ENCODE assay signal across 17 cellular contexts in the genomic region with DNA sequence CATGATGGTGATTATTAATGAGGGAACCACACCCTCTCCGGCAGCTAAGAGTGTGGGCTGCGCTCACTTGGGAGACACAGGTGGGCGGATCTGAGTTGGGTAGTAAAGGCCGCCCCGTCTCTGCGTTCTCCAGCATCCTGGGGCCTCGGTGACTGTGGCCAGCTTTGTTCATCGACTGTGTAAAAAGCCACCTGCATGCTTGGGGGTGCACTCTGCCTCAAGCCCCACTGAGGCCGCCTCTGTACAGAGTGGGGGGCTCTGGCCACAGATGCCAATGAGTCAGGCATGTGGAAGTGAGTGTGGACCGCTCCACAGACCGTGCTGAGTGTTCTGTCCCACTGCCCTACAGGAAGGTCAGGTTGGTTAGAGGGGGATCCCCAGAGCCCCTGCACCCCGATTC.
DNase-seq lines count a peak whose midpoint lies in the region; ATAC-seq and TF ChIP-seq lines count a peak whose summit lies in the region.
"Had no signal": no experiment of that assay in that cellular context is flagged by ENCODE, and none has a peak within 500 bp of the region (broad histone marks: within the 10 kb centered on the region; RNA-seq: fewer than 3 reads in every experiment).

No MANE protein-coding gene starts in this region.

- H3K14ac ChIP-seq in H9 (ENCODE audit: insufficient read depth, low read length) = peak overlapping the region; percentile 47; the same call in 1 of the 2 replicates

- no peak overlapping the region for H3T11ph ChIP-seq in H9 (ENCODE audit: low read length)

- H3K27me3 ChIP-seq in H9 (ENCODE audit: insufficient read depth, low read length) = no peaks in the 10 kb centered on the region; the same call in 1 of the 2 replicates
- no peaks in the 10 kb centered on the region for H3K27me3 ChIP-seq in upper lobe of right lung
- H3K27me3 ChIP-seq: BLaER1 had no signal

- no peak overlapping the region for H2BK12ac ChIP-seq in H9 (ENCODE audit: insufficient read length, low read depth, low read length)

- H3K9ac ChIP-seq in H9 (ENCODE audit: extremely low read depth, insufficient read length, low read length) = no peak overlapping the region
- H3K9ac ChIP-seq: BLaER1 had no signal

- ATAC-seq in upper lobe of right lung = peak; percentile 10

- H3K4me3 Mint-ChIP-seq in H9 (no peak overlapping the region), chondrocyte (ENCODE audit: unreplicated experiment) (no peak overlapping the region)
- H3K4me3 Mint-ChIP-seq: CD14-positive monocyte; CD4-positive, alpha-beta memory T cell; CD4-positive, CD25-positive, alpha-beta regulatory T cell; CD8-positive, alpha-beta memory T cell had no signal

- H4K8ac ChIP-seq in H9 (replicated peaks; ENCODE audit: insufficient read length, low read depth, low read length) = no peak overlapping the region

- no peak overlapping the region for H3K4ac ChIP-seq in H9 (ENCODE audit: low read depth, low read length)

- no peak overlapping the region for H3K4me2 ChIP-seq in H9 (ENCODE audit: insufficient read depth, insufficient read length, low read length)
- H3K4me2 ChIP-seq: BLaER1 had no signal

- no peak overlapping the region for H2BK120ac ChIP-seq in H9 (ENCODE audit: low read depth, low read length, poor library complexity, severe bottlenecking)

- H3K36me3 Mint-ChIP-seq in H9 (ENCODE audit: insufficient read depth in 1 of 3, low read depth in 3 of 3) = peaks cover 11 to 12% (median 11%) of the 10 kb centered on the region in 3 experiments
- no peaks in the 10 kb centered on the region for H3K36me3 Mint-ChIP-seq in chondrocyte (ENCODE audit: low read depth)
- H3K36me3 Mint-ChIP-seq: CD14-positive monocyte; CD4-positive, alpha-beta memory T cell; CD4-positive, CD25-positive, alpha-beta regulatory T cell had no signal

- no peak overlapping the region for H2BK5ac ChIP-seq in H9 (ENCODE audit: insufficient read length, low read length)

- H3K9me3 Mint-ChIP-seq in H9 (no peaks in the 10 kb centered on the region), chondrocyte (ENCODE audit: low read depth) (no peaks in the 10 kb centered on the region)
- H3K9me3 Mint-ChIP-seq: CD4-positive, CD25-positive, alpha-beta regulatory T cell had no signal

- H4K20me1 ChIP-seq in H9 (ENCODE audit: control insufficient read depth, insufficient read depth, insufficient read length) = no peaks in the 10 kb centered on the region
- H4K20me1 ChIP-seq: BLaER1 had no signal

- no peak overlapping the region for H2AK5ac ChIP-seq in H9 (ENCODE audit: insufficient read length, low read length)

- H3K4me1 Mint-ChIP-seq in H9 (peaks cover 9 to 10% of the 10 kb centered on the region in 2 experiments), chondrocyte (ENCODE audit: low read depth) (no peaks in the 10 kb centered on the region)
- H3K4me1 Mint-ChIP-seq: CD14-positive monocyte; CD4-positive, alpha-beta memory T cell; CD4-positive, CD25-positive, alpha-beta regulatory T cell; CD8-positive, alpha-beta memory T cell had no signal

- no peak overlapping the region for H3K56ac ChIP-seq in H9 (ENCODE audit: insufficient read length, low read depth, low read length)

- intact Hi-C loops in upper lobe of right lung (cut with DNase I) = no loop called here

- no peak overlapping the region for H4K5ac ChIP-seq in H9 (ENCODE audit: insufficient read length, low read depth, low read length)

- H3K27me3 Mint-ChIP-seq in H9 (ENCODE audit: low read depth) (no peaks in the 10 kb centered on the region), chondrocyte (ENCODE audit: low read depth) (peaks cover 17% of the 10 kb centered on the region)
- H3K27me3 Mint-ChIP-seq: CD4-positive, CD25-positive, alpha-beta regulatory T cell had no signal

- H3K27ac Mint-ChIP-seq in H9 = no peak overlapping the region
- no peak overlapping the region for H3K27ac Mint-ChIP-seq in chondrocyte (ENCODE audit: unreplicated experiment)
- H3K27ac Mint-ChIP-seq: CD14-positive monocyte; CD4-positive, alpha-beta memory T cell; CD8-positive, alpha-beta memory T cell had no signal

- H3K4me1 ChIP-seq in H9 (ENCODE audit: insufficient read depth, low read length) (no peaks in the 10 kb centered on the region), upper lobe of right lung (no peaks in the 10 kb centered on the region)
- H3K4me1 ChIP-seq: BE2C had no signal

- no peaks in the 10 kb centered on the region for H3K36me3 ChIP-seq in upper lobe of right lung
- H3K36me3 ChIP-seq: BE2C, BLaER1 had no signal

- no peak overlapping the region for H2BK15ac ChIP-seq in H9 (ENCODE audit: low read depth, low read length)

- DNase-seq in H9 = no peak
- peak; percentile 63 for DNase-seq in chondrocyte (ENCODE audit: low spot score)
- DNase-seq in upper lobe of right lung = no peak
- no peak for DNase-seq in NCI-H1105 treated with DMSO at 0.1 percent for 48 hours (lab: John Stamatoyannopoulos, UW)
- DNase-seq in SW480 (ENCODE audit: low spot score) = no peak
- DNase-seq: 8988T; ACHN; BE2C; C1 segment of cervical spinal cord; CD4-positive, alpha-beta memory T cell; CD4-positive, CD25-positive, alpha-beta regulatory T cell; CD8-positive, alpha-beta memory T cell; COR-L47; DMS79 treated with DMSO at 0.1 percent for 48 hours; GF-D8 had no signal

- H3K79me2 ChIP-seq in H9 (ENCODE audit: insufficient read depth, low read length) = no peaks in the 10 kb centered on the region

- no peak overlapping the region for H3K4me3 ChIP-seq in upper lobe of right lung
- H3K4me3 ChIP-seq: BLaER1 had no signal

- no peaks in the 10 kb centered on the region for H3K23me2 ChIP-seq in H9 (ENCODE audit: insufficient read length, low read depth, low read length, poor library complexity, severe bottlenecking)

- no peak overlapping the region for H4K91ac ChIP-seq in H9 (ENCODE audit: insufficient read length, low read depth, low read length)

- WGBS in H9 (ENCODE audit: extremely low coverage, insufficient read length, low lambda C conversion rate) = no CpG with 5 or more reads among the region's 12 CpGs

- H2AFZ ChIP-seq in H9 (ENCODE audit: low read length) = no peak overlapping the region

- H2BK20ac ChIP-seq in H9 (ENCODE audit: low read depth, low read length, poor library complexity, severe bottlenecking) = no peak overlapping the region

- H3K27ac ChIP-seq in H9 (ENCODE audit: insufficient read length, low read depth, low read length) (no peak overlapping the region), upper lobe of right lung (no peak overlapping the region)
- H3K27ac ChIP-seq: BLaER1 had no signal

- no peaks in the 10 kb centered on the region for H3K79me1 ChIP-seq in H9 (ENCODE audit: insufficient read depth, low read depth, low read length, poor library complexity, severe bottlenecking)

- H3K23ac ChIP-seq in H9 (ENCODE audit: insufficient read length, low read depth, low read length) = no peak overlapping the region

- TF ChIP-seq CTCF in H9 (conservative IDR thresholded peaks at IDR 0.05) = no peak
- TF ChIP-seq CTCF in chondrocyte (IDR thresholded peaks at IDR 0.05) = no peak
- TF ChIP-seq CTCF in upper lobe of right lung (IDR thresholded peaks at IDR 0.05) = no peak

- no peak overlapping the region for H3K18ac ChIP-seq in H9 (ENCODE audit: insufficient read length, low read depth, low read length)

- H3K9me3 ChIP-seq in H9 (ENCODE audit: control insufficient read depth, low read depth, low read length) (no peaks in the 10 kb centered on the region), upper lobe of right lung (no peaks in the 10 kb centered on the region)
- H3K9me3 ChIP-seq: BE2C, BLaER1 had no signal
